In genomic region chr3:151875759-151876158, GRCh38 we compare ENCODE assay signal across 8 cellular contexts.
DNase-seq lines count a peak whose midpoint lies in the region; ATAC-seq lines count a peak whose summit lies in the region.

No MANE protein-coding gene starts in this region.

- peak overlapping the region; percentile 27 for H3K27ac ChIP-seq in muscle layer of duodenum (ENCODE audit: low read length)

- H3K27me3 ChIP-seq in muscle layer of duodenum (ENCODE audit: low read depth, low read length): no peaks in the 10 kb centered on the region

- no peaks in the 10 kb centered on the region for H3K36me3 ChIP-seq in muscle layer of duodenum (ENCODE audit: control insufficient read depth in 1 of 2, insufficient read depth in 2 of 2, low read length in 2 of 2)

- peak; percentile 68 for ATAC-seq in GM18870 (IDR thresholded peaks at IDR 0.05; ENCODE audit: unreplicated experiment)
- peak; percentile 67 for ATAC-seq in HG02763 (IDR thresholded peaks at IDR 0.05; ENCODE audit: unreplicated experiment)

- H3K4me1 ChIP-seq in muscle layer of duodenum (ENCODE audit: control insufficient read depth in 1 of 2, insufficient read depth in 2 of 2, low read length in 2 of 2): peaks cover 0 to 10% of the 10 kb centered on the region in 2 donors

- H3K9me3 ChIP-seq in muscle layer of duodenum (ENCODE audit: control insufficient read depth in 1 of 2, low read length in 2 of 2): no peaks in the 10 kb centered on the region

- H3K4me3 ChIP-seq in muscle layer of duodenum (ENCODE audit: low read depth in 1 of 2, low read length in 2 of 2): no peak overlapping the region

- peak; percentile 95 for DNase-seq in NOMO-1 treated with dmso at 0.1 percent for 144 hours (lab: John Stamatoyannopoulos, UW; ENCODE audit: unreplicated experiment)
- DNase-seq in NCI-H2196 treated with DMSO at 0.1 percent for 48 hours (lab: John Stamatoyannopoulos, UW; ENCODE audit: unreplicated experiment): no peak
- DNase-seq in NCI-H82 (lab: John Stamatoyannopoulos, UW): no peak
- DNase-seq in activated CD8-positive, alpha-beta memory T cell treated with anti-CD3 and anti-CD28 coated beads, Interleukin-2, amount 50 U/mL, for 48 hours: no peak
- DNase-seq in NCI-H1930 (lab: John Stamatoyannopoulos, UW): no peak
